4 cellular contexts compared by ENCODE assay signal in the genomic region with DNA sequence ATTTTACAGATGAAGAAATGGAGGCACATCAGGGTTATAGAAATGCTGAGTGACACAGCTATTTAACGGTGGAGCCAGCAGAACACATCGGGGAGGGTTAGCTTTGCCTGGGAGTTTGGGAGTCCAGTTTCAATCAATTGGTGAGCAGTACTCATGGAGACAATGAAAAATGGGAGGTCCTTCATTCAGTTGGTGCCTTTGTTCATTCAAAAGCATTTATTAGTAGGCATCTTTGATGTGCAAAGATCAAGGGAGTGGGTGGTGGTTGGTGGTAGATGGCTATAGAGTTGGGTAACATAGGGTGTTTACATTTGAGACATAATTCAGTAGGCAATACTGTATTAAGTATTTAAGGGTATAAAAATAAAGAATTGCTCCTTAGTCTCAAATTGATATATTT.
"Had no signal": no experiment of that assay in that cellular context is flagged by ENCODE, and none has a peak within 500 bp of the region (broad histone marks: within the 10 kb centered on the region; RNA-seq: fewer than 3 reads in every experiment).

No MANE protein-coding gene starts in this region.

- ATAC-seq: HepG2, K562 had no signal

- DNase-seq: IMR-90, KBM-7 had no signal
